Comparison of ENCODE assay signal across 21 cellular contexts in genomic region chr10:121578298-121578697, GRCh38. TPM values are rescaled to one million over a fixed set of nuclear protein-coding genes. Genes with fewer than 3 reads are reported as not detected.
DNase-seq lines count a peak whose midpoint lies in the region; TF ChIP-seq lines count a peak whose summit lies in the region.
"Had no signal": no experiment of that assay in that cellular context is flagged by ENCODE, and none has a peak within 500 bp of the region (broad histone marks: within the 10 kb centered on the region; RNA-seq: fewer than 3 reads in every experiment).

No MANE protein-coding gene starts in this region.

- H2AFZ ChIP-seq in Karpas-422 (ENCODE audit: low read length), result no peak overlapping the region; the same call in 1 of the 2 replicates

- no peaks in the 10 kb centered on the region for H3K4me1 Mint-ChIP-seq in activated naive CD4-positive, alpha-beta T cell treated with anti-CD3 and anti-CD28 coated beads for 36 hours (ENCODE audit: low read depth)
- H3K4me1 Mint-ChIP-seq: CD14-positive monocyte, IgD-negative memory B cell had no signal

- H3K4me1 ChIP-seq in Karpas-422 (ENCODE audit: low read length), result peaks cover 33% of the 10 kb centered on the region
- H3K4me1 ChIP-seq in suprapubic skin, result peaks cover 62% of the 10 kb centered on the region

- DNase-seq in Karpas-422 (no peak), dorsolateral prefrontal cortex (no peak), mesenteric fat pad (ENCODE audit: low spot score) (peak; percentile 75), suprapubic skin (ENCODE audit: low spot score in 2 of 2) (no peak), NCI-H1694 (lab: John Stamatoyannopoulos, UW) (no peak), middle frontal gyrus (ENCODE audit: extremely low spot score, low spot score) (no peak)
- DNase-seq in activated naive CD4-positive, alpha-beta T cell treated with anti-CD3 and anti-CD28 coated beads for 36 hours, result no peak
- DNase-seq: ACHN, AML-193, DMS153, NCI-H1105, NCI-H187, NCI-H446, NCI-H69, OCI-M1, SHP77 treated with DMSO at 0.1 percent for 48 hours had no signal

- H3K4me2 ChIP-seq in Karpas-422 (ENCODE audit: low read depth, low read length, poor library complexity, severe bottlenecking), result peak overlapping the region; percentile 66

- H3K9me3 ChIP-seq in Karpas-422 (ENCODE audit: low read length) (no peaks in the 10 kb centered on the region), suprapubic skin (no peaks in the 10 kb centered on the region)
- H3K9me3 ChIP-seq: HAP-1 had no signal

- H4K20me1 ChIP-seq in Karpas-422 (ENCODE audit: insufficient read depth, low read depth, low read length), result no peaks in the 10 kb centered on the region

- H3K4me3 ChIP-seq in Karpas-422 (ENCODE audit: low read length) (no peak overlapping the region), dorsolateral prefrontal cortex (no peak overlapping the region), suprapubic skin (no peak overlapping the region)
- H3K4me3 ChIP-seq: HAP-1 had no signal

- H3K27ac ChIP-seq in Karpas-422 (ENCODE audit: low read length), result 0 out of 2 replicates have a peak overlapping the region, but pooled peaks have one; percentile 70
- H3K27ac ChIP-seq in dorsolateral prefrontal cortex, result peak overlapping the region in 43 of 59 donors; percentile 10 to 78 (median 54)
- peak overlapping the region; percentile 3 for H3K27ac ChIP-seq in suprapubic skin

- no peak overlapping the region for H3K4me3 Mint-ChIP-seq in activated naive CD4-positive, alpha-beta T cell treated with anti-CD3 and anti-CD28 coated beads for 36 hours
- H3K4me3 Mint-ChIP-seq: CD14-positive monocyte, IgD-negative memory B cell had no signal

- no peaks in the 10 kb centered on the region for H3K27me3 Mint-ChIP-seq in activated naive CD4-positive, alpha-beta T cell treated with anti-CD3 and anti-CD28 coated beads for 36 hours (ENCODE audit: low read depth)

- no peak for TF ChIP-seq POLR2A in suprapubic skin (IDR thresholded peaks at IDR 0.05)

- 68% methylated on average over 9 of the region's 9 CpGs for WGBS in suprapubic skin

- intact Hi-C loops in dorsolateral prefrontal cortex (cut with DNase I), result no loop called here
- intact Hi-C loops in activated naive CD4-positive, alpha-beta T cell treated with anti-CD3 and anti-CD28 coated beads for 36 hours (cut with micrococcal nuclease), result no loop called here

- TF ChIP-seq EP300 in suprapubic skin (IDR thresholded peaks at IDR 0.05), result no peak

- H3K9me3 Mint-ChIP-seq in activated naive CD4-positive, alpha-beta T cell treated with anti-CD3 and anti-CD28 coated beads for 36 hours, result no peaks in the 10 kb centered on the region

- CTCF ChIA-PET in activated naive CD4-positive, alpha-beta T cell treated with anti-CD3 and anti-CD28 coated beads for 36 hours (lab: Charles Lee), result no interaction called here

- H3K27me3 ChIP-seq in Karpas-422 (ENCODE audit: low read length), result no peaks in the 10 kb centered on the region
- peaks cover 0 to 6% (median 0%) of the 10 kb centered on the region in 45 donors for H3K27me3 ChIP-seq in dorsolateral prefrontal cortex
- no peaks in the 10 kb centered on the region for H3K27me3 ChIP-seq in suprapubic skin

- H3K9me2 ChIP-seq in Karpas-422 (replicated peaks; ENCODE audit: insufficient read depth, low read length), result no peaks in the 10 kb centered on the region

- H3K36me3 ChIP-seq in Karpas-422 (ENCODE audit: insufficient read depth, low read length) (no peaks in the 10 kb centered on the region), suprapubic skin (no peaks in the 10 kb centered on the region)

- TF ChIP-seq CTCF in dorsolateral prefrontal cortex (IDR thresholded peaks at IDR 0.05 in 54 of 56, conservative IDR thresholded peaks at IDR 0.05 in 2 of 56; ENCODE audit: low read depth in 1 of 56, partially characterized antibody in 56 of 56) (no peak), suprapubic skin (IDR thresholded peaks at IDR 0.05) (no peak)

- H3K36me3 Mint-ChIP-seq in activated naive CD4-positive, alpha-beta T cell treated with anti-CD3 and anti-CD28 coated beads for 36 hours (ENCODE audit: low read depth), result no peaks in the 10 kb centered on the region
- H3K36me3 Mint-ChIP-seq: CD14-positive monocyte, IgD-negative memory B cell had no signal

- no peaks in the 10 kb centered on the region for H3K79me2 ChIP-seq in Karpas-422 (ENCODE audit: low read length)

- H3K9ac ChIP-seq in Karpas-422 (ENCODE audit: low read length), result no peak overlapping the region

- no peak overlapping the region for H3K27ac Mint-ChIP-seq in activated naive CD4-positive, alpha-beta T cell treated with anti-CD3 and anti-CD28 coated beads for 36 hours

RNA-seq across cellular contexts. Expression of gene FGFR2, which starts 19.9 kb away (rescaled TPM):
- not detected in 2 replicates for total RNA-seq in Karpas-422 (2014; rRNA removed; shearing (Covaris generic); ENCODE audit: low replicate concordance)
- total RNA-seq in dorsolateral prefrontal cortex (100 to 1,000 TPM in 94 of 120 experiments, 10 to 100 TPM in 26; 69.8 to 487 (median 136) TPM), mesenteric fat pad (1.4 TPM), suprapubic skin (100 to 1,000 TPM; 105 to 222 (median 155) TPM)
- total RNA-seq in activated naive CD4-positive, alpha-beta T cell treated with anti-CD3 and anti-CD28 coated beads for 36 hours, result not detected
- total RNA-seq: HT1080, LHCN-M2 had no signal

Comparison
In these comparisons a context has a peak if more than half of its experiments do, and no peak if none do; other contexts are left out.
1. H3K27ac ChIP-seq: peak in every context shown above with its lines; median percentile 70 in Karpas-422; 54 in dorsolateral prefrontal cortex; 3 in suprapubic skin.
2. RNA of gene FGFR2, which starts 19.9 kb away (total RNA-seq): 105 to 222 TPM in suprapubic skin and 69.8 to 487 TPM in dorsolateral prefrontal cortex; 1.4 TPM in mesenteric fat pad (single experiment), not detected in Karpas-422 and not detected in activated naive CD4-positive, alpha-beta T cell treated with anti-CD3 and anti-CD28 coated beads for 36 hours; every median in the first group is over 10 times any median in the second.